ENCODE assay signal across 8 cellular contexts in genomic region chr5:179530069-179530998, GRCh38. TPM values are rescaled to one million over a fixed set of nuclear protein-coding genes. Genes with fewer than 3 reads are reported as not detected.
DNase-seq lines count a peak whose midpoint lies in the region; ATAC-seq, FAIRE-seq and TF ChIP-seq lines count a peak whose summit lies in the region.

No MANE protein-coding gene starts in this region.

- dilution Hi-C loops in endothelial cell of umbilical vein (cut with MboI; ENCODE audit: extremely low pct_ligation_motif_present, low sequenced_read_pairs), result no loop called here

- TF ChIP-seq POLR2A in endothelial cell of umbilical vein (IDR thresholded peaks at IDR 0.05; ENCODE audit: low read depth, low read length), result no peak

- H3K27ac ChIP-seq in endothelial cell of umbilical vein (ENCODE audit: insufficient read depth, low read depth, low read length) (no peak overlapping the region), muscle layer of colon (ENCODE audit: low read depth, low read length) (no peak overlapping the region)

- H3K9ac ChIP-seq in endothelial cell of umbilical vein (replicated peaks; ENCODE audit: extremely low read depth, insufficient read depth, low read length) (no peak overlapping the region), muscle layer of colon (ENCODE audit: low read length) (peak overlapping the region; percentile 53)

- peak overlapping the region; percentile 46 for H3K27ac Mint-ChIP-seq in activated CD8-positive, alpha-beta T cell treated with anti-CD3 and anti-CD28 coated beads, Interleukin-2, amount 10 ng/mL, durations not matched to agents 7 days and 5 days

- ATAC-seq in GM18873 (IDR thresholded peaks at IDR 0.05; ENCODE audit: low FRiP score, unreplicated experiment) (peak; percentile 60), HG03354 (IDR thresholded peaks at IDR 0.05; ENCODE audit: poor library complexity, severe bottlenecking, unreplicated experiment) (peak; percentile 75)
- ATAC-seq in activated CD8-positive, alpha-beta T cell treated with anti-CD3 and anti-CD28 coated beads, Interleukin-2, amount 10 ng/mL, durations not matched to agents 7 days and 5 days, result peak; percentile 97

- H3K27me3 Mint-ChIP-seq in activated CD8-positive, alpha-beta T cell treated with anti-CD3 and anti-CD28 coated beads, Interleukin-2, amount 10 ng/mL, durations not matched to agents 7 days and 5 days (ENCODE audit: low read depth), result no peaks in the 10 kb centered on the region

- intact Hi-C loops in endothelial cell of umbilical vein (cut with micrococcal nuclease), result loop anchor here (1.0 kb wide), 1 partner anchor 29 kb away; no protein-coding TSS in a partner anchor

- peak overlapping the region; percentile 24 for H3K4me2 ChIP-seq in endothelial cell of umbilical vein (ENCODE audit: insufficient read depth, low read length)

- peaks cover 12% of the 10 kb centered on the region for H3K4me1 Mint-ChIP-seq in activated CD8-positive, alpha-beta T cell treated with anti-CD3 and anti-CD28 coated beads, Interleukin-2, amount 10 ng/mL, durations not matched to agents 7 days and 5 days (ENCODE audit: low read depth)

- H3K4me1 ChIP-seq in endothelial cell of umbilical vein (ENCODE audit: control insufficient read depth, extremely low read depth, insufficient read depth, low read length) (no peaks in the 10 kb centered on the region), muscle layer of colon (ENCODE audit: insufficient read depth, low read length) (no peaks in the 10 kb centered on the region)

- H3K4me3 ChIP-seq in endothelial cell of umbilical vein (replicated peaks in 1 of 3; ENCODE audit: insufficient read depth in 1 of 3, low read depth in 1 of 3, low read length in 3 of 3) (peak overlapping the region in 2 of 3 experiments; percentile 24 to 47), muscle layer of colon (ENCODE audit: low read depth in 1 of 2, low read length in 2 of 2) (peak overlapping the region; percentile 47 to 68)

- peak; percentile 66 for FAIRE-seq in endothelial cell of umbilical vein (lab: Jason Lieb, UNC)

- CTCF ChIA-PET in activated CD8-positive, alpha-beta T cell treated with anti-CD3 and anti-CD28 coated beads, Interleukin-2, amount 10 ng/mL, durations not matched to agents 7 days and 5 days (lab: Charles Lee), result no interaction called here
- CTCF ChIA-PET in endothelial cell of umbilical vein (lab: Charles Lee), result interaction anchor here (1.0 to 1.4 kb wide), 2 partner anchors 12 to 20 kb away, joined by 3 read pairs; partner anchors contain the start of gene RUFY1

- no peaks in the 10 kb centered on the region for H3K36me3 Mint-ChIP-seq in activated CD8-positive, alpha-beta T cell treated with anti-CD3 and anti-CD28 coated beads, Interleukin-2, amount 10 ng/mL, durations not matched to agents 7 days and 5 days (ENCODE audit: low read depth)

- H3K9me3 ChIP-seq in endothelial cell of umbilical vein (replicated peaks; ENCODE audit: control insufficient read depth, insufficient read depth, low read length) (no peaks in the 10 kb centered on the region), muscle layer of colon (ENCODE audit: low read length) (no peaks in the 10 kb centered on the region)

- H3K9me1 ChIP-seq in endothelial cell of umbilical vein (replicated peaks; ENCODE audit: control insufficient read depth, extremely low read depth, insufficient read depth, low read length), result no peaks in the 10 kb centered on the region

- H3K9me3 Mint-ChIP-seq in activated CD8-positive, alpha-beta T cell treated with anti-CD3 and anti-CD28 coated beads, Interleukin-2, amount 10 ng/mL, durations not matched to agents 7 days and 5 days (ENCODE audit: insufficient read depth), result no peaks in the 10 kb centered on the region

- H3K79me2 ChIP-seq in endothelial cell of umbilical vein (ENCODE audit: control insufficient read depth, insufficient read depth, low read length), result no peaks in the 10 kb centered on the region

- H4K20me1 ChIP-seq in endothelial cell of umbilical vein (replicated peaks; ENCODE audit: control insufficient read depth, extremely low read depth, insufficient read depth, low read length), result no peaks in the 10 kb centered on the region

- peak overlapping the region; percentile 65 for H2AFZ ChIP-seq in endothelial cell of umbilical vein (ENCODE audit: low read depth, low read length)

- DNase-seq in activated CD8-positive, alpha-beta T cell treated with anti-CD3 and anti-CD28 coated beads, Interleukin-2, amount 10 ng/mL, durations not matched to agents 7 days and 5 days, result peak; percentile 72
- peak; percentile 75 for DNase-seq in endothelial cell of umbilical vein (ENCODE audit: low read depth, low spot score)
- DNase-seq in stimulated activated CD8-positive, alpha-beta memory T cell treated with anti-CD3 and anti-CD28 coated beads, Interleukin-7, amount 100 ng/mL, for 4 hours (ENCODE audit: low read depth in 2 of 2), result peak; percentile 41 to 68
- DNase-seq in SKM-1 (lab: John Stamatoyannopoulos, UW; ENCODE audit: unreplicated experiment), result no peak
- no peak for DNase-seq in A172 (ENCODE audit: low spot score)

- H3K27me3 ChIP-seq in endothelial cell of umbilical vein (ENCODE audit: control insufficient read depth in 2 of 2, insufficient read depth in 2 of 2, low read length in 2 of 2) (no peaks in the 10 kb centered on the region), muscle layer of colon (ENCODE audit: control insufficient read depth in 1 of 2, insufficient read depth in 2 of 2, low read length in 2 of 2) (no peaks in the 10 kb centered on the region)

- H3K36me3 ChIP-seq in endothelial cell of umbilical vein (ENCODE audit: control insufficient read depth in 2 of 2, extremely low read depth in 1 of 2, insufficient read depth in 2 of 2, low read length in 2 of 2), result no peaks in the 10 kb centered on the region
- no peaks in the 10 kb centered on the region for H3K36me3 ChIP-seq in muscle layer of colon (ENCODE audit: insufficient read depth, low read length)

- no TSS peak for BruUV-seq in endothelial cell of umbilical vein (replicated peaks; lab: Mats Ljungman, UMichigan)

- peak overlapping the region; percentile 63 for H3K4me3 Mint-ChIP-seq in activated CD8-positive, alpha-beta T cell treated with anti-CD3 and anti-CD28 coated beads, Interleukin-2, amount 10 ng/mL, durations not matched to agents 7 days and 5 days

- POLR2A ChIA-PET in activated CD8-positive, alpha-beta T cell treated with anti-CD3 and anti-CD28 coated beads, Interleukin-2, amount 10 ng/mL, durations not matched to agents 7 days and 5 days (lab: Charles Lee), result interaction anchor here (1.2 kb wide), 1 partner anchor 20 kb away, joined by 6 read pairs; the partner anchor contains the start of gene RUFY1
- POLR2A ChIA-PET in endothelial cell of umbilical vein (lab: Charles Lee), result no interaction called here

- peak in 1 of 2 donors; percentile 39 for TF ChIP-seq CTCF in endothelial cell of umbilical vein (IDR thresholded peaks at IDR 0.05; ENCODE audit: extremely low read depth in 1 of 2, insufficient read depth in 1 of 2, low read depth in 1 of 2, low read length in 2 of 2)

TF ChIP-seq in endothelial cell of umbilical vein, 7 proteins besides CTCF, POLR2A, EP300 and RAD21:
- TF ChIP-seq MYC (IDR thresholded peaks at IDR 0.05; ENCODE audit: low read depth, low read length), result no peak
- TF ChIP-seq MAX (IDR thresholded peaks at IDR 0.05; ENCODE audit: insufficient read depth, insufficient read length), result no peak
- no peak for TF ChIP-seq FOS (IDR thresholded peaks at IDR 0.05; ENCODE audit: borderline replicate concordance, insufficient read depth, low read length)
- no peak for TF ChIP-seq JUN (IDR thresholded peaks at IDR 0.05; ENCODE audit: borderline replicate concordance, insufficient read depth, insufficient read length, low read depth)
- no peak for TF ChIP-seq GATA2 (IDR thresholded peaks at IDR 0.05; ENCODE audit: insufficient read depth, insufficient read length, low read depth, low read length)
- no peak for TF ChIP-seq EZH2 (IDR thresholded peaks at IDR 0.05; ENCODE audit: borderline replicate concordance, low read depth, low read length, severe bottlenecking)
- TF ChIP-seq POLR2AphosphoS5 (IDR thresholded peaks at IDR 0.05; ENCODE audit: insufficient read depth, low read depth, low read length), result no peak
TF ChIP-seq in endothelial cell of umbilical vein: peak in this region for 0.

RNA-seq across cellular contexts. Expression of gene RUFY1, which starts 20.0 kb away (rescaled TPM):
- total RNA-seq in activated CD8-positive, alpha-beta T cell treated with anti-CD3 and anti-CD28 coated beads, Interleukin-2, amount 10 ng/mL, durations not matched to agents 7 days and 5 days, result 10 to 100 TPM; 43.4 to 46.3 TPM
- total RNA-seq in endothelial cell of umbilical vein, result 43.3 and 44.9 TPM in 2 replicates
- 25.4 and 25.6 TPM in 2 replicates for polyA plus RNA-seq in endothelial cell of umbilical vein
- 25.4 and 26.8 TPM in 2 replicates for polyA plus RNA-seq in endothelial cell of umbilical vein (2011; cell fraction: cytosol; rRNA removed)
- polyA plus RNA-seq in endothelial cell of umbilical vein (2011; cell fraction: nucleus; rRNA removed), result 59.7 and 71.6 TPM in 2 replicates
- 26.9 and 28.1 TPM in 2 replicates for polyA plus RNA-seq in endothelial cell of umbilical vein (2012)
- polyA minus RNA-seq in endothelial cell of umbilical vein, result 32.1 and 39.4 TPM in 2 replicates
- polyA minus RNA-seq in endothelial cell of umbilical vein (2011; cell fraction: cytosol; rRNA and poly(A)+ RNA removed), result 15.3 TPM
- polyA minus RNA-seq in endothelial cell of umbilical vein (2011; cell fraction: nucleus; rRNA and poly(A)+ RNA removed), result 31.0 and 36.0 TPM in 2 replicates
- 97.0 and 124 TPM in 2 replicates for total RNA-seq in A172 (2014; rRNA removed; shearing (Covaris generic))

Comparison
In these comparisons a context has a peak if more than half of its experiments do, and no peak if none do; other contexts are left out.
1. DNase-seq: peak in activated CD8-positive, alpha-beta T cell treated with anti-CD3 and anti-CD28 coated beads, Interleukin-2, amount 10 ng/mL, durations not matched to agents 7 days and 5 days (single experiment), endothelial cell of umbilical vein (single experiment) and stimulated activated CD8-positive, alpha-beta memory T cell treated with anti-CD3 and anti-CD28 coated beads, Interleukin-7, amount 100 ng/mL, for 4 hours (2 of 2); none in SKM-1 (single experiment) and A172 (single experiment).
2. Peak in every context shown above with its lines, with median percentiles within 50 percentile points of each other: ATAC-seq.